In the genomic region with DNA sequence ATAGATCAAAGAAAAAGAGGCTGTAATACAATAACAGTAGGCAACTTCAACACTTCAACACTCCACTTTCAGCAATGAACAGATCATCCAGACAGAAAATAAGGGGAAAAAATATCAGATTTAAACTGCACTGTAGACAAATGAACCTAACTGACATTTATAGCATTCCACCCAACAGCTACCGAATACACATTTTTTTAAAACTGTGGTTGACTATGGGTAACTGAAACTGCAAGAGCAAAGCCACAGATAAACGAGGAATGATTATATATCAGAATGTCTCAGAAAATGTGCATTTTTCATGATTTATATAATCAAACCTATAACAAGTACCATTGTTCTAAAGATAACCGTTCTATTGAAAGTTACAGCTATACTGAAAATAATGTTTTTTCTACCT, we compare ENCODE assay signal across 20 cellular contexts.
"Had no signal": no experiment of that assay in that cellular context is flagged by ENCODE, and none has a peak within 500 bp of the region (broad histone marks: within the 10 kb centered on the region; RNA-seq: fewer than 3 reads in every experiment).

No MANE protein-coding gene starts in this region.

- H3K4me3 ChIP-seq: gastroesophageal sphincter, heart left ventricle, sigmoid colon, upper lobe of right lung had no signal

- H3K36me3 ChIP-seq: gastroesophageal sphincter, heart left ventricle, sigmoid colon, upper lobe of right lung had no signal

- H3K36me3 Mint-ChIP-seq: stimulated activated naive B cell treated with anti-CD40 and anti-IgM and Interleukin-4, amounts not matched to agents 10 μg/mL and 1 μg/mL and 100 μg/mL, for 72 hours had no signal

- H3K4me1 ChIP-seq: gastroesophageal sphincter, heart left ventricle, upper lobe of right lung had no signal

- ATAC-seq: esophagus mucosa; gastroesophageal sphincter; heart left ventricle; left lobe of liver; stimulated activated naive B cell treated with anti-CD40 and anti-IgM and Interleukin-4, amounts not matched to agents 10 μg/mL and 1 μg/mL and 100 μg/mL, for 72 hours; upper lobe of right lung had no signal

- DNase-seq: activated CD4-positive, alpha-beta T cell treated with anti-CD3 and anti-CD28 coated beads for 1 hour; activated CD8-positive, alpha-beta memory T cell treated with anti-CD3 and anti-CD28 coated beads for 24 hours; activated naive CD4-positive, alpha-beta T cell treated with Interleukin-2 at 50 U/mL for 16 hours; aorta; cerebellar nuclear complex; cortex of kidney; heart left ventricle; kidney; nephron progenitor cell; nucleus accumbens; posterior cingulate gyrus; sigmoid colon; stimulated activated CD4-positive, alpha-beta T cell treated with anti-CD3 and anti-CD28 coated beads, Interleukin-4, amount 100 ng/mL, for 4 hours; stimulated activated naive B cell treated with anti-CD40 and anti-IgM and Interleukin-4, amounts not matched to agents 10 μg/mL and 1 μg/mL and 100 μg/mL, for 72 hours; T1000; upper lobe of right lung had no signal

- H3K27me3 ChIP-seq: gastroesophageal sphincter, heart left ventricle, sigmoid colon, upper lobe of right lung had no signal

- H3K4me3 Mint-ChIP-seq: mesothelial cell of epicardium; nephron progenitor cell; stimulated activated naive B cell treated with anti-CD40 and anti-IgM and Interleukin-4, amounts not matched to agents 10 μg/mL and 1 μg/mL and 100 μg/mL, for 72 hours had no signal

- H3K4me1 Mint-ChIP-seq: nephron progenitor cell; stimulated activated naive B cell treated with anti-CD40 and anti-IgM and Interleukin-4, amounts not matched to agents 10 μg/mL and 1 μg/mL and 100 μg/mL, for 72 hours had no signal

- H3K27ac ChIP-seq: gastroesophageal sphincter, heart left ventricle, sigmoid colon, upper lobe of right lung had no signal

- H3K27me3 Mint-ChIP-seq: stimulated activated naive B cell treated with anti-CD40 and anti-IgM and Interleukin-4, amounts not matched to agents 10 μg/mL and 1 μg/mL and 100 μg/mL, for 72 hours had no signal

- H3K27ac Mint-ChIP-seq: mesothelial cell of epicardium; nephron progenitor cell; stimulated activated naive B cell treated with anti-CD40 and anti-IgM and Interleukin-4, amounts not matched to agents 10 μg/mL and 1 μg/mL and 100 μg/mL, for 72 hours had no signal
